ENCODE assay signal across 8 cellular contexts in the genomic region with DNA sequence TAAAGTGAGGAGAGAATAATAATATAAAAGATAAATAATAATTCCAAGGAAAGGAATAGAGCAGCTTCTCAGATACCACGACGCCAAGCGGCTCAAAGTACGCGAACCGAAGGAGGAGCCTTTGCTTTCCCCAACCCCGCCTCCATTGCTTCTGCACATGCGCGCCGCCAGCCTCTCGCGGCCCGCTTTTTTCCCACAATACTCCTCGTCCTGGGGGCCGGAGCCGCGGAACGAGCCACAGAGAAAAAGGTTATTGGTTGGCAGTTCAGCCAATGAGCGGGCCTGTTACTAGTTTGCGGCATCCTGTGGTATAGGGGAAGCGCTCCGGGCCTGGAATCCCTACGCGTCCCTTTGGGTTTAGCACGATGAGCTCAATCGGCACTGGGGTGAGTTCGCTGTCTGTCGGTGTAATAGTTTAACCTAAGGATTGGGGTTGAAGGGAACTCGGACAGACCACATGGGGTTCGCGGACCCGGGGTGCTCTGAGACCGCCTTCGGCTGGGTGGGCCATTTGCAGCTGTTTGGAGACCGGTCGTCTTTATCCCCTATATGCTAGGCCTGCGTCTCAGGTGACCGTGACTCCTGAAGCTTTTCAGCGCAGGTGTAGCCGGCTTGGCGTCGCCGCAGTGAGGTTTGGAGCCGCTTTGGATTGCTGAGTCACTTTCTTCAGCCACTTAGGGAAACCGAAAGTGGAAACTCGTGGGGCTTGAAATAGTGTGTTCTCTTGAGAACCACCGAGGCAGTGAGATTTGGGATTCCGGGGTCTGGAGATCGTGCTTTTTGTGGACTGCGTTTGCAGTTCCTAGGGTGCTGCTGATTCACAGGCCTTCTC. TPM values are rescaled to one million over a fixed set of nuclear protein-coding genes. Genes with fewer than 3 reads are reported as not detected.
DNase-seq lines count a peak whose midpoint lies in the region; ATAC-seq and TF ChIP-seq lines count a peak whose summit lies in the region.

PSMA3 (plus strand) TSS at position 288 of the 832 bp plus-strand sequence; CDS start at position 366, 78 bp downstream.

- H3K4me3 Mint-ChIP-seq in T-helper 17 cell = peak within 1 kb of the TSS; percentile 98

- intact Hi-C loops in left cardiac atrium (cut with DNase I) (no loop called here), posterior vena cava (cut with DNase I) (loop anchor here in 1 of 2 donors (10.0 kb wide), 1 partner anchor 50 kb away; the partner anchor contains the start of gene ARID4A), upper lobe of right lung (cut with DNase I) (no loop called here)

- H3K4me1 ChIP-seq in upper lobe of right lung = peaks cover 30% of the 10 kb centered on the region

- peaks cover 35% of the 10 kb centered on the region for H3K4me1 Mint-ChIP-seq in T-helper 17 cell

- H3K36me3 Mint-ChIP-seq in T-helper 17 cell (ENCODE audit: low read depth) = no peaks in the 10 kb centered on the region

- TF ChIP-seq POLR2A in GM15510 (IDR thresholded peaks at IDR 0.05; ENCODE audit: borderline replicate concordance, extremely low read depth, insufficient read length) = peak; percentile 77

- peak within 1 kb of the TSS; percentile 98 for H3K27ac Mint-ChIP-seq in T-helper 17 cell

- H3K27ac ChIP-seq in upper lobe of right lung = peak within 1 kb of the TSS; percentile 97

- H3K27me3 Mint-ChIP-seq in T-helper 17 cell = no peaks in the 10 kb centered on the region

- DNase-seq in NCI-H1694 treated with DMSO at 0.1 percent for 48 hours (lab: John Stamatoyannopoulos, UW) (peak; percentile 96), T-helper 17 cell (peak; percentile 92 to 96 (median 96)), amygdala (lab: John Stamatoyannopoulos, UW) (peak; percentile 74 to 99 (median 95)), left cardiac atrium (peak; percentile 98), posterior vena cava (ENCODE audit: low spot score) (peak; percentile 99), upper lobe of right lung (peak; percentile 99)

- no peaks in the 10 kb centered on the region for H3K27me3 ChIP-seq in upper lobe of right lung

- no peaks in the 10 kb centered on the region for H3K9me3 ChIP-seq in T-helper 17 cell (ENCODE audit: control insufficient read depth, low read length, poor library complexity, severe bottlenecking)
- no peaks in the 10 kb centered on the region for H3K9me3 ChIP-seq in upper lobe of right lung

- peak; percentile 92 for ATAC-seq in HG02885 (IDR thresholded peaks at IDR 0.05; ENCODE audit: poor library complexity, unreplicated experiment)
- ATAC-seq in T-helper 17 cell = peak; percentile 92
- ATAC-seq in left cardiac atrium = peak; percentile 97
- peak; percentile 98 for ATAC-seq in upper lobe of right lung

- no peak for TF ChIP-seq CTCF in upper lobe of right lung (IDR thresholded peaks at IDR 0.05)

- peaks cover 21% of the 10 kb centered on the region for H3K36me3 ChIP-seq in upper lobe of right lung

- H3K4me3 ChIP-seq in upper lobe of right lung = peak within 1 kb of the TSS; percentile 77

RNA-seq across cellular contexts. Expression of gene PSMA3, which starts in this region (rescaled TPM):
- total RNA-seq in T-helper 17 cell = 100 to 1,000 TPM; 101 to 102 TPM
- 100 to 1,000 TPM; 121 to 134 TPM for total RNA-seq in left cardiac atrium
- total RNA-seq in posterior vena cava = 100 to 1,000 TPM; 147 to 170 TPM
- 146 TPM for total RNA-seq in upper lobe of right lung

Comparison
In these comparisons a context has a peak if more than half of its experiments do, and no peak if none do; other contexts are left out.
1. Peak in every context shown above with its lines: DNase-seq, ATAC-seq, H3K4me3 ChIP-seq and H3K27ac ChIP-seq.